In the genomic region with DNA sequence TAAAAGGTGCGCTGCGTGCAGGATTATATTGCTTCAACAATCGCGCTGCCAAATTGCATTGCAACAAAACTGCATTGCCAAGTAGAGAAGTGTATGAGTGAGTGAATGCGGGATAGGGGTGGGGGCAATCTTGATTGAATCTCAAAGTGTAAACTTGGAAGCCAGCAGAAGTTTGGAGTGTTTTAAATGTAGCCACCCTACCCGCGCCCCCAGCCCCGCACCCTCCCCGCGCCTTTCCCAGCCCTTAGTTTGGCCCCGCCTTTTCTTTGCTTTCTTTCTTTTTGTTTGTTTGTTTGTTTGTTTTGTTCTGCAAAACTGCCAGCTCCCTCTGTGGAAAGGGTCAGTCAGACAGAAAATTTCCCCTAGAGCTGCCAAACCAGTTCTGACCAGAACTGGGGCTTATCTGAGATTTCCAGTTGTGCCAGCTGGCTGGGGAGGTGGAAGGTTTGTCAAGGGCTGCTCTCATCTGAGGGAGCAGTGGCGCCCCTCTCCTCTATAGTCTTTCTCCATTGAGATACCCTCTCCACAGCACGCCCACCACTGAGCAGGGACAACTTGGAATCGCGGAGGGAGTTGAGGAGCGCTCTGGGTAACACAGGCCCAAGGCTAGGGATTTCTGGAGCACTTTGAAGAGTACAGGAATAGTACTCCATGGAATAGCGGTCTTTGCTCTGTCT, we compare ENCODE assay signal across 8 cellular contexts. TPM values are rescaled to one million over a fixed set of nuclear protein-coding genes. Genes with fewer than 3 reads are reported as not detected.
DNase-seq lines count a peak whose midpoint lies in the region; ATAC-seq lines count a peak whose summit lies in the region.

No MANE protein-coding gene starts in this region.

- no peak overlapping the region for H3K9ac ChIP-seq in mucosa of rectum (ENCODE audit: low read depth in 1 of 2, low read length in 2 of 2)

- H3K79me2 ChIP-seq in ACC112 (ENCODE audit: control insufficient read depth, insufficient read depth, low read length, unreplicated experiment): no peaks in the 10 kb centered on the region

- no peaks in the 10 kb centered on the region for H3K27me3 Mint-ChIP-seq in IgD-negative memory B cell

- H3K4me1 ChIP-seq in ACC112 (ENCODE audit: control insufficient read depth, insufficient read depth, low read length, unreplicated experiment) (no peaks in the 10 kb centered on the region), mucosa of rectum (ENCODE audit: control insufficient read depth in 2 of 2, insufficient read depth in 2 of 2, low read length in 2 of 2) (peaks cover 0 to 4% of the 10 kb centered on the region in 2 donors)

- no peaks in the 10 kb centered on the region for H3K36me3 Mint-ChIP-seq in IgD-negative memory B cell

- peak overlapping the region in 2 of 3 donors; percentile 76 to 80 for H3K27ac Mint-ChIP-seq in IgD-negative memory B cell

- H2AFZ ChIP-seq in ACC112 (ENCODE audit: low read length, unreplicated experiment): no peak overlapping the region

- H3K36me3 ChIP-seq in ACC112 (ENCODE audit: insufficient read depth, low read length) (no peaks in the 10 kb centered on the region), mucosa of rectum (ENCODE audit: control insufficient read depth in 2 of 2, insufficient read depth in 2 of 2, low read length in 2 of 2) (no peaks in the 10 kb centered on the region)

- DNase-seq in SW480 (ENCODE audit: low spot score) (no peak), NCI-H446 treated with DMSO at 0.1 percent for 48 hours (lab: John Stamatoyannopoulos, UW) (no peak)
- no peak for DNase-seq in NK-92 treated with Interleukin-12 subunit alpha and Interleukin-12 subunit beta, amount 100 ng/mL, for 24 hours (lab: John Stamatoyannopoulos, UW)

- no peak for ATAC-seq in GM21717 (IDR thresholded peaks at IDR 0.05; ENCODE audit: unreplicated experiment)

- H3K4me3 ChIP-seq in ACC112 (ENCODE audit: low read depth, low read length) (0 out of 2 replicates have a peak overlapping the region, but pooled peaks have one; percentile 9), mucosa of rectum (ENCODE audit: low read length in 2 of 2) (peak overlapping the region; percentile 60 to 79)

- no peaks in the 10 kb centered on the region for H3K9me3 Mint-ChIP-seq in IgD-negative memory B cell

- H3K27me3 ChIP-seq in ACC112 (ENCODE audit: insufficient read depth, low read length) (peaks cover 52% of the 10 kb centered on the region), mucosa of rectum (ENCODE audit: control insufficient read depth in 2 of 2, insufficient read depth in 2 of 2, low read length in 2 of 2) (peaks cover 0 to 5% of the 10 kb centered on the region in 2 donors)

- H3K9me3 ChIP-seq in mucosa of rectum (ENCODE audit: control insufficient read depth in 2 of 2, low read length in 2 of 2): no peaks in the 10 kb centered on the region

- H3K4me3 Mint-ChIP-seq in IgD-negative memory B cell: peak overlapping the region; percentile 86 to 98 (median 92)

- H3K27ac ChIP-seq in ACC112 (ENCODE audit: low read depth, low read length) (no peak overlapping the region), cingulate gyrus (ENCODE audit: low read depth, low read length) (peak overlapping the region; percentile 60), mucosa of rectum (ENCODE audit: low read depth in 2 of 2, low read length in 2 of 2) (no peak overlapping the region)

- peaks cover 41 to 53% (median 43%) of the 10 kb centered on the region in 3 donors for H3K4me1 Mint-ChIP-seq in IgD-negative memory B cell

RNA-seq across cellular contexts. Expression of a gene that starts 0.7 kb away (rescaled TPM):
- polyA plus RNA-seq in IgD-negative memory B cell: 31.5 TPM
